ENCODE assay signal across 8 cellular contexts in genomic region chr22:38758276-38758945, GRCh38. TPM values are rescaled to one million over a fixed set of nuclear protein-coding genes. Genes with fewer than 3 reads are reported as not detected.
DNase-seq lines count a peak whose midpoint lies in the region; ATAC-seq and TF ChIP-seq lines count a peak whose summit lies in the region.

No MANE protein-coding gene starts in this region.

- H3K9me3 ChIP-seq in CD4-positive, alpha-beta T cell (ENCODE audit: control insufficient read depth, low read length) = no peaks in the 10 kb centered on the region

- POLR2A ChIA-PET in CD4-positive, alpha-beta T cell (lab: Charles Lee) = interaction anchor here (1.2 to 25.2 kb wide), 6 partner anchors 11 to 114 kb away, joined by 4 to 752 read pairs (median 16); partner anchors contain the start of genes CBX6 and GTPBP1

- peak; percentile 48 to 88 (median 72) for DNase-seq in CD4-positive, alpha-beta T cell
- peak; percentile 89 for DNase-seq in activated effector memory CD4-positive, alpha-beta T cell treated with anti-CD3 and anti-CD28 coated beads, Interleukin-2, amount 50 U/mL, for 16 hours
- DNase-seq in stimulated activated CD4-positive, alpha-beta T cell treated with anti-CD3 and anti-CD28 coated beads, Interleukin-12 subunit alpha, Interleukin-12 subunit beta, amount 100 ng/mL, for 24 hours (ENCODE audit: low read depth in 2 of 2) = peak; percentile 51 to 63
- no peak for DNase-seq in NCI-H1092 (lab: John Stamatoyannopoulos, UW)

- CTCF ChIA-PET in CD4-positive, alpha-beta T cell (lab: Charles Lee) = interaction anchor here (0.5 to 3.9 kb wide), 8 partner anchors 9 to 112 kb away, joined by 3 to 20 read pairs (median 4); partner anchors contain the start of gene TOMM22

- intact Hi-C loops in CD4-positive, alpha-beta T cell (cut with DNase I, micrococcal nuclease) = loop anchor here in 1 of 2 experiments (5.0 kb wide), 1 partner anchor 84 kb away; the partner anchor contains the start of gene NPTXR

- no peak for TF ChIP-seq CTCF in CD4-positive, alpha-beta T cell (IDR thresholded peaks at IDR 0.05)

- H3K27me3 Mint-ChIP-seq in CD4-positive, alpha-beta T cell = no peaks in the 10 kb centered on the region
- H3K27me3 Mint-ChIP-seq in T-helper 1 cell treated with Interleukin-12 subunit alpha and Interleukin-12 subunit beta and Interleukin-4 antibody, amounts not matched to agents 30 μg/mL and 1 μg/mL, for 36 hours (ENCODE audit: low read depth) = no peaks in the 10 kb centered on the region

- H3K36me3 Mint-ChIP-seq in CD4-positive, alpha-beta T cell (ENCODE audit: low read depth) = peaks cover 23% of the 10 kb centered on the region
- H3K36me3 Mint-ChIP-seq in T-helper 1 cell treated with Interleukin-12 subunit alpha and Interleukin-12 subunit beta and Interleukin-4 antibody, amounts not matched to agents 30 μg/mL and 1 μg/mL, for 36 hours (ENCODE audit: low read depth) = peaks cover 20% of the 10 kb centered on the region

- H3K27ac ChIP-seq in CD4-positive, alpha-beta T cell (ENCODE audit: low read depth, low read length) = peak overlapping the region; percentile 62

- H3K4me1 Mint-ChIP-seq in CD4-positive, alpha-beta T cell (ENCODE audit: low read depth) = peaks cover 46% of the 10 kb centered on the region
- peaks cover 30% of the 10 kb centered on the region for H3K4me1 Mint-ChIP-seq in T-helper 1 cell treated with Interleukin-12 subunit alpha and Interleukin-12 subunit beta and Interleukin-4 antibody, amounts not matched to agents 30 μg/mL and 1 μg/mL, for 36 hours (ENCODE audit: low read depth)

- no peaks in the 10 kb centered on the region for H3K9me3 Mint-ChIP-seq in CD4-positive, alpha-beta T cell
- H3K9me3 Mint-ChIP-seq in T-helper 1 cell treated with Interleukin-12 subunit alpha and Interleukin-12 subunit beta and Interleukin-4 antibody, amounts not matched to agents 30 μg/mL and 1 μg/mL, for 36 hours = no peaks in the 10 kb centered on the region

- peak overlapping the region; percentile 93 for H3K27ac Mint-ChIP-seq in CD4-positive, alpha-beta T cell
- peak overlapping the region; percentile 56 for H3K27ac Mint-ChIP-seq in T-helper 1 cell treated with Interleukin-12 subunit alpha and Interleukin-12 subunit beta and Interleukin-4 antibody, amounts not matched to agents 30 μg/mL and 1 μg/mL, for 36 hours

- peak overlapping the region; percentile 88 for H3K4me3 Mint-ChIP-seq in CD4-positive, alpha-beta T cell
- peak overlapping the region; percentile 95 for H3K4me3 Mint-ChIP-seq in T-helper 1 cell treated with Interleukin-12 subunit alpha and Interleukin-12 subunit beta and Interleukin-4 antibody, amounts not matched to agents 30 μg/mL and 1 μg/mL, for 36 hours

- H3K27me3 ChIP-seq in CD4-positive, alpha-beta T cell (ENCODE audit: control insufficient read depth, insufficient read depth, low read length) = no peaks in the 10 kb centered on the region

- peak; percentile 59 for ATAC-seq in CD4-positive, alpha-beta T cell (ENCODE audit: poor library complexity)
- ATAC-seq in GM18861 (IDR thresholded peaks at IDR 0.05; ENCODE audit: unreplicated experiment) (no peak), HG02852 (IDR thresholded peaks at IDR 0.05; ENCODE audit: unreplicated experiment) (no peak), HG02840 (IDR thresholded peaks at IDR 0.05; ENCODE audit: low FRiP score, unreplicated experiment) (no peak)

RNA-seq across cellular contexts. Expression of gene SUN2, which starts 2.6 kb away (rescaled TPM):
- total RNA-seq in CD4-positive, alpha-beta T cell = 100 to 1,000 TPM; 440 to 453 TPM

RNA-seq across cellular contexts. Expression of gene DNAL4, which starts 35.5 kb away (rescaled TPM):
- 1 to 10 TPM; 1.9 to 2.7 TPM for total RNA-seq in CD4-positive, alpha-beta T cell

RNA-seq across cellular contexts. Expression of gene GTPBP1, which starts 52.7 kb away (rescaled TPM):
- 100 to 1,000 TPM; 263 to 272 TPM for total RNA-seq in CD4-positive, alpha-beta T cell

RNA-seq across cellular contexts. Expression of gene JOSD1, which starts 57.7 kb away (rescaled TPM):
- total RNA-seq in CD4-positive, alpha-beta T cell = 100 to 1,000 TPM; 303 to 307 TPM
